Comparison of ENCODE assay signal across 1 cellular context in genomic region chr7:44131173-44132009, GRCh38.
A peak's percentile ranks its signal among the peaks of the same experiment; 100 is the strongest.
TF ChIP-seq lines count a peak whose summit lies in the region.

No MANE protein-coding gene starts in this region.

TF ChIP-seq in HepG2, 621 proteins besides CTCF, POLR2A, EP300 and RAD21 (continued from another document and continues in another):
- TF ChIP-seq USF2 (IDR thresholded peaks at IDR 0.05; ENCODE audit: low read depth, low read length) = peak; percentile 95
- peak; percentile 96; the same call in 1 of the 2 replicates for TF ChIP-seq USF2 (CRISPR knock-in tag; IDR thresholded peaks at IDR 0.05; ENCODE audit: borderline replicate concordance)
- 0 out of 2 replicates have a peak, but pooled peaks have one; percentile 10 for TF ChIP-seq ELF1 (CRISPR knock-in tag; IDR thresholded peaks at IDR 0.05)
- peak; percentile 41; the same call in 1 of the 2 replicates for TF ChIP-seq KDM2A (CRISPR knock-in tag; IDR thresholded peaks at IDR 0.05; ENCODE audit: borderline replicate concordance, low read depth)
- TF ChIP-seq TFAP4 (IDR thresholded peaks at IDR 0.05; ENCODE audit: borderline replicate concordance, low read depth) = peak; percentile 98
- no peak for TF ChIP-seq ZBTB34 (CRISPR knock-in tag; IDR thresholded peaks at IDR 0.05)
- peak; percentile 62 for TF ChIP-seq FOXO1 (CRISPR knock-in tag; IDR thresholded peaks at IDR 0.05)
- TF ChIP-seq, protein P1, sequence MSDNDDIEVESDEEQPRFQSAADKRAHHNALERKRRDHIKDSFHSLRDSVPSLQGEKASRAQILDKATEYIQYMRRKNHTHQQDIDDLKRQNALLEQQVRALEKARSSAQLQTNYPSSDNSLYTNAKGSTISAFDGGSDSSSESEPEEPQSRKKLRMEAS (IDR thresholded peaks at IDR 0.05) = peak; percentile 86
- peak; percentile 55; the same call in 1 of the 2 replicates for TF ChIP-seq IRF2 (CRISPR knock-in tag; IDR thresholded peaks at IDR 0.05)
- TF ChIP-seq HDAC1 (CRISPR knock-in tag; IDR thresholded peaks at IDR 0.05) = 0 out of 2 replicates have a peak, but pooled peaks have one; percentile 45
- TF ChIP-seq, protein P2, sequence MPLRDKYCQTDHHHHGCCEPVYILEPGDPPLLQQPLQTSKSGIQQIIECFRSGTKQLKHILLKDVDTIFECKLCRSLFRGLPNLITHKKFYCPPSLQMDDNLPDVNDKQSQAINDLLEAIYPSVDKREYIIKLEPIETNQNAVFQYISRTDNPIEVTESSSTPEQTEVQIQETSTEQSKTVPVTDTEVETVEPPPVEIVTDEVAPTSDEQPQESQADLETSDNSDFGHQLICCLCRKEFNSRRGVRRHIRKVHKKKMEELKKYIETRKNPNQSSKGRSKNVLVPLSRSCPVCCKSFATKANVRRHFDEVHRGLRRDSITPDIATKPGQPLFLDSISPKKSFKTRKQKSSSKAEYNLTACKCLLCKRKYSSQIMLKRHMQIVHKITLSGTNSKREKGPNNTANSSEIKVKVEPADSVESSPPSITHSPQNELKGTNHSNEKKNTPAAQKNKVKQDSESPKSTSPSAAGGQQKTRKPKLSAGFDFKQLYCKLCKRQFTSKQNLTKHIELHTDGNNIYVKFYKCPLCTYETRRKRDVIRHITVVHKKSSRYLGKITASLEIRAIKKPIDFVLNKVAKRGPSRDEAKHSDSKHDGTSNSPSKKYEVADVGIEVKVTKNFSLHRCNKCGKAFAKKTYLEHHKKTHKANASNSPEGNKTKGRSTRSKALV (CRISPR knock-in tag; IDR thresholded peaks at IDR 0.05) = no peak
- TF ChIP-seq, protein P3, sequence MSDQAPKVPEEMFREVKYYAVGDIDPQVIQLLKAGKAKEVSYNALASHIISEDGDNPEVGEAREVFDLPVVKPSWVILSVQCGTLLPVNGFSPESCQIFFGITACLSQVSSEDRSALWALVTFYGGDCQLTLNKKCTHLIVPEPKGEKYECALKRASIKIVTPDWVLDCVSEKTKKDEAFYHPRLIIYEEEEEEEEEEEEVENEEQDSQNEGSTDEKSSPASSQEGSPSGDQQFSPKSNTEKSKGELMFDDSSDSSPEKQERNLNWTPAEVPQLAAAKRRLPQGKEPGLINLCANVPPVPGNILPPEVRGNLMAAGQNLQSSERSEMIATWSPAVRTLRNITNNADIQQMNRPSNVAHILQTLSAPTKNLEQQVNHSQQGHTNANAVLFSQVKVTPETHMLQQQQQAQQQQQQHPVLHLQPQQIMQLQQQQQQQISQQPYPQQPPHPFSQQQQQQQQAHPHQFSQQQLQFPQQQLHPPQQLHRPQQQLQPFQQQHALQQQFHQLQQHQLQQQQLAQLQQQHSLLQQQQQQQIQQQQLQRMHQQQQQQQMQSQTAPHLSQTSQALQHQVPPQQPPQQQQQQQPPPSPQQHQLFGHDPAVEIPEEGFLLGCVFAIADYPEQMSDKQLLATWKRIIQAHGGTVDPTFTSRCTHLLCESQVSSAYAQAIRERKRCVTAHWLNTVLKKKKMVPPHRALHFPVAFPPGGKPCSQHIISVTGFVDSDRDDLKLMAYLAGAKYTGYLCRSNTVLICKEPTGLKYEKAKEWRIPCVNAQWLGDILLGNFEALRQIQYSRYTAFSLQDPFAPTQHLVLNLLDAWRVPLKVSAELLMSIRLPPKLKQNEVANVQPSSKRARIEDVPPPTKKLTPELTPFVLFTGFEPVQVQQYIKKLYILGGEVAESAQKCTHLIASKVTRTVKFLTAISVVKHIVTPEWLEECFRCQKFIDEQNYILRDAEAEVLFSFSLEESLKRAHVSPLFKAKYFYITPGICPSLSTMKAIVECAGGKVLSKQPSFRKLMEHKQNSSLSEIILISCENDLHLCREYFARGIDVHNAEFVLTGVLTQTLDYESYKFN (CRISPR knock-in tag; conservative IDR thresholded peaks at IDR 0.05) = peak; percentile 77
- TF ChIP-seq KLF9 (CRISPR knock-in tag; IDR thresholded peaks at IDR 0.05; ENCODE audit: low read depth) = no peak
- TF ChIP-seq NFYC (CRISPR knock-in tag; IDR thresholded peaks at IDR 0.05) = peak; percentile 77
- TF ChIP-seq RXRA (CRISPR knock-in tag; IDR thresholded peaks at IDR 0.05) = peak; percentile 93
- no peak for TF ChIP-seq ZNF768 (CRISPR knock-in tag; IDR thresholded peaks at IDR 0.05)
- TF ChIP-seq, protein P4, sequence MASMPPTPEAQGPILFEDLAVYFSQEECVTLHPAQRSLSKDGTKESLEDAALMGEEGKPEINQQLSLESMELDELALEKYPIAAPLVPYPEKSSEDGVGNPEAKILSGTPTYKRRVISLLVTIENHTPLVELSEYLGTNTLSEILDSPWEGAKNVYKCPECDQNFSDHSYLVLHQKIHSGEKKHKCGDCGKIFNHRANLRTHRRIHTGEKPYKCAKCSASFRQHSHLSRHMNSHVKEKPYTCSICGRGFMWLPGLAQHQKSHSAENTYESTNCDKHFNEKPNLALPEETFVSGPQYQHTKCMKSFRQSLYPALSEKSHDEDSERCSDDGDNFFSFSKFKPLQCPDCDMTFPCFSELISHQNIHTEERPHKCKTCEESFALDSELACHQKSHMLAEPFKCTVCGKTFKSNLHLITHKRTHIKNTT (CRISPR knock-in tag; IDR thresholded peaks at IDR 0.05) = no peak
- TF ChIP-seq TBX3 (IDR thresholded peaks at IDR 0.05; ENCODE audit: borderline replicate concordance) = peak; percentile 31; the same call in 1 of the 2 replicates
- no peak; the same call in 1 of the 2 replicates for TF ChIP-seq ZNF350 (CRISPR knock-in tag; IDR thresholded peaks at IDR 0.05; ENCODE audit: borderline replicate concordance, low read depth)
- no peak for TF ChIP-seq NCOA5 (CRISPR knock-in tag; IDR thresholded peaks at IDR 0.05)
- TF ChIP-seq ZMAT5 (CRISPR knock-in tag; IDR thresholded peaks at IDR 0.05; ENCODE audit: borderline replicate concordance, low read depth) = no peak
- TF ChIP-seq RCOR2 (CRISPR knock-in tag; IDR thresholded peaks at IDR 0.05) = no peak
- no peak for TF ChIP-seq ZNF431 (CRISPR knock-in tag; IDR thresholded peaks at IDR 0.05; ENCODE audit: borderline replicate concordance, low read depth)
- peak; percentile 80 for TF ChIP-seq ZNF430 (CRISPR knock-in tag; IDR thresholded peaks at IDR 0.05)
- TF ChIP-seq ZNF550 (CRISPR knock-in tag; IDR thresholded peaks at IDR 0.05; ENCODE audit: borderline replicate concordance) = no peak
- TF ChIP-seq ZNF652 (CRISPR knock-in tag; IDR thresholded peaks at IDR 0.05; ENCODE audit: borderline replicate concordance, low read depth) = no peak
- TF ChIP-seq SPEN (CRISPR knock-in tag; IDR thresholded peaks at IDR 0.05; ENCODE audit: low read depth) = peak; percentile 58; the same call in 1 of the 2 replicates
- TF ChIP-seq GABPA (IDR thresholded peaks at IDR 0.05; ENCODE audit: low read depth, low read length) = no peak
- TF ChIP-seq GABPA (CRISPR knock-in tag; IDR thresholded peaks at IDR 0.05; ENCODE audit: low read depth) = peak; percentile 57
- no peak for TF ChIP-seq SNAPC2 (CRISPR knock-in tag; IDR thresholded peaks at IDR 0.05)
- TF ChIP-seq ZNF331 (CRISPR knock-in tag; IDR thresholded peaks at IDR 0.05) = peak; percentile 83; the same call in 1 of the 2 replicates
- 0 out of 2 replicates have a peak, but pooled peaks have one; percentile 39 for TF ChIP-seq ZBED4 (CRISPR knock-in tag; IDR thresholded peaks at IDR 0.05; ENCODE audit: borderline replicate concordance)
- TF ChIP-seq JUND (CRISPR knock-in tag; IDR thresholded peaks at IDR 0.05) = no peak
- TF ChIP-seq, protein P5, sequence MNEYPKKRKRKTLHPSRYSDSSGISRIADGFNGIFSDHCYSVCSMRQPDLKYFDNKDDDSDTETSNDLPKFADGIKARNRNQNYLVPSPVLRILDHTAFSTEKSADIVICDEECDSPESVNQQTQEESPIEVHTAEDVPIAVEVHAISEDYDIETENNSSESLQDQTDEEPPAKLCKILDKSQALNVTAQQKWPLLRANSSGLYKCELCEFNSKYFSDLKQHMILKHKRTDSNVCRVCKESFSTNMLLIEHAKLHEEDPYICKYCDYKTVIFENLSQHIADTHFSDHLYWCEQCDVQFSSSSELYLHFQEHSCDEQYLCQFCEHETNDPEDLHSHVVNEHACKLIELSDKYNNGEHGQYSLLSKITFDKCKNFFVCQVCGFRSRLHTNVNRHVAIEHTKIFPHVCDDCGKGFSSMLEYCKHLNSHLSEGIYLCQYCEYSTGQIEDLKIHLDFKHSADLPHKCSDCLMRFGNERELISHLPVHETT (CRISPR knock-in tag; conservative IDR thresholded peaks at IDR 0.05) = no peak
- TF ChIP-seq, protein P6, sequence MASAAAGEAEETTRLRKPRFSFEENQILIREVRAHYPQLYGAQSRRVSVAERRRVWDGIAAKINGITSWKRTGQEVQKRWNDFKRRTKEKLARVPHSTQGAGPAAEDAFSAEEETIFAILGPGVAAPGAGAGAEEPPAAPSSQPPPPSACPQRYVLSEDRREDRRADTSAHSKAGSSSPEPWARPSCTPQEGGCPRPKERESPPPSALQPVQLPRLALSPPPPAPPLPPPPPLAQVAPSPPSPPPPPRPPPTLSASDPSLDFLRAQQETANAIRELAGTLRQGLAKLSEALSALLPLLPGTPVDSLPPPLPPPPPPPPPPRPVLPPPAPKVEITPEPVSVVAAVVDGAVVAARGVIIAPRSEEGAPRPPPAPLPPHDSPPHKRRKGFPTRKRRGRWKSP (CRISPR knock-in tag; IDR thresholded peaks at IDR 0.05) = no peak
- TF ChIP-seq CHD2 (IDR thresholded peaks at IDR 0.05; ENCODE audit: low read depth, low read length) = no peak
- peak; percentile 74; the same call in 1 of the 2 replicates for TF ChIP-seq ZNF264 (CRISPR knock-in tag; IDR thresholded peaks at IDR 0.05)
- TF ChIP-seq GTF2F1 (IDR thresholded peaks at IDR 0.05; ENCODE audit: low read length) = no peak
- TF ChIP-seq TAF1 (CRISPR knock-in tag; IDR thresholded peaks at IDR 0.05) = no peak
- TF ChIP-seq ATRX (CRISPR knock-in tag; IDR thresholded peaks at IDR 0.05; ENCODE audit: borderline replicate concordance) = no peak
- no peak for TF ChIP-seq MTF2 (CRISPR knock-in tag; IDR thresholded peaks at IDR 0.05; ENCODE audit: borderline replicate concordance)
